22 cellular contexts compared by ENCODE assay signal in the genomic region with DNA sequence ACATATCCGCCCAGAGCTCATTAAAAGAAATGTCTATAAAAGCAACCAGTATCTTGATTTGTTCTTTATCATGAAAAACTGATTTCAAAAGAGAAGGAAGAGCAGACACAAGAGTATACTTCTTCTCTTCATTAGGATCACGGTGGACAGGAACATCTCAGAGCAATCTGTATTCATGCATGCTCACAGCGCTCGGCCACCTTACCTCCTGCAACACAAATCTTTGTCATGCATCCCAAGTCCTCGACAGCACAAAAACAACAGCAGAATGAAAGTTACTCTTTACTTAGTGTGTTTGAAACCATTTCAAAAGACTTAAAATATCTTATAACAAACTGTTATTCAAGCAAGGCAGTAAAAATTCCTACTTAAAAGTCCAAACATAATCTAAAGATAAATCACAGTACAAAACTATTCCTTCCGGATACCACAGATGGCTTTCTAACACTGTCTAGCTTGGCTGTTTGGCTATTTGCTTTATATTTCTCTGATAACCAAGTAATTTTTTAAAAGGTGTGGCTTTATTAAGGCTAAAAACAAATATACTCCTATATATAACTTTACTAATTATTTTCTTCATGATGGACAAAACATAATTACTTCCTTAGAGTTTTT.
DNase-seq lines count a peak whose midpoint lies in the region; ATAC-seq and TF ChIP-seq lines count a peak whose summit lies in the region.
"Had no signal": no experiment of that assay in that cellular context is flagged by ENCODE, and none has a peak within 500 bp of the region (broad histone marks: within the 10 kb centered on the region; RNA-seq: fewer than 3 reads in every experiment).

No MANE protein-coding gene starts in this region.

- no peaks in the 10 kb centered on the region for H3K27me3 ChIP-seq in uterus
- H3K27me3 ChIP-seq: BLaER1 treated with 17β-estradiol and CSF1 and Interleukin-3, amounts not matched to agents 10 nM and 100 nM; tibial artery had no signal

- H3K36me3 ChIP-seq in uterus = no peaks in the 10 kb centered on the region
- H3K36me3 ChIP-seq: prostate gland had no signal

- H3K27ac Mint-ChIP-seq in stimulated activated naive CD8-positive, alpha-beta T cell treated with anti-CD3 and anti-CD28 coated beads, Interleukin-15, Interleukin-2, amounts not matched to agents 100 ng/mL and 50 ng/mL, for 24 hours = peak overlapping the region; percentile 84
- H3K27ac Mint-ChIP-seq in stimulated activated naive CD8-positive, alpha-beta T cell treated with anti-CD3 and anti-CD28 coated beads, Interleukin-15, amount 100 ng/mL, for 72 hours = peak overlapping the region in 1 of 2 donors; percentile 92
- H3K27ac Mint-ChIP-seq in activated T-helper 17 cell treated with anti-CD3 and anti-CD28 coated beads, Interleukin-2, amount 50 U/mL, for 72 hours = no peak overlapping the region
- H3K27ac Mint-ChIP-seq: naive B cell; T-helper 1 cell treated with Interleukin-12 subunit alpha and Interleukin-12 subunit beta and Interleukin-4 antibody, amounts not matched to agents 30 μg/mL and 1 μg/mL, for 36 hours had no signal

- TF ChIP-seq CTCF in fibroblast of villous mesenchyme (IDR thresholded peaks at IDR 0.05; ENCODE audit: insufficient read depth, low read depth, low read length) (no peak), coronary artery (IDR thresholded peaks at IDR 0.05) (no peak), uterus (IDR thresholded peaks at IDR 0.05) (no peak)

- H3K9me3 ChIP-seq in uterus = no peaks in the 10 kb centered on the region
- H3K9me3 ChIP-seq: left ventricle myocardium inferior, prostate gland, tibial artery had no signal

- H3K27ac ChIP-seq in coronary artery = no peak overlapping the region
- H3K27ac ChIP-seq in uterus = no peak overlapping the region
- H3K27ac ChIP-seq: BLaER1 treated with 17β-estradiol and CSF1 and Interleukin-3, amounts not matched to agents 10 nM and 100 nM; left ventricle myocardium inferior; prostate gland; SK-N-MC; tibial artery had no signal

- no peak for TF ChIP-seq POLR2A in uterus (IDR thresholded peaks at IDR 0.05)

- no peak overlapping the region for H3K4me3 ChIP-seq in fibroblast of villous mesenchyme (ENCODE audit: low read depth, low read length)
- H3K4me3 ChIP-seq in coronary artery = no peak overlapping the region
- H3K4me3 ChIP-seq in uterus = no peak overlapping the region
- H3K4me3 ChIP-seq: BLaER1 treated with 17β-estradiol and CSF1 and Interleukin-3, amounts not matched to agents 10 nM and 100 nM; left ventricle myocardium inferior; prostate gland; SK-N-MC; tibial artery had no signal

- H3K4me1 Mint-ChIP-seq in stimulated activated naive CD8-positive, alpha-beta T cell treated with anti-CD3 and anti-CD28 coated beads, Interleukin-15, Interleukin-2, amounts not matched to agents 100 ng/mL and 50 ng/mL, for 24 hours (ENCODE audit: low read depth) = peaks cover 80% of the 10 kb centered on the region
- peaks cover 65% of the 10 kb centered on the region for H3K4me1 Mint-ChIP-seq in stimulated activated naive CD8-positive, alpha-beta T cell treated with anti-CD3 and anti-CD28 coated beads, Interleukin-15, amount 100 ng/mL, for 72 hours
- H3K4me1 Mint-ChIP-seq in activated T-helper 17 cell treated with anti-CD3 and anti-CD28 coated beads, Interleukin-2, amount 50 U/mL, for 72 hours = peaks cover 12% of the 10 kb centered on the region

- H3K4me1 ChIP-seq in uterus = no peaks in the 10 kb centered on the region
- H3K4me1 ChIP-seq: prostate gland had no signal

- intact Hi-C loops in uterus (cut with DNase I; ENCODE audit: low total_unique reads) = no loop called here

- DNase-seq in stimulated activated naive CD8-positive, alpha-beta T cell treated with anti-CD3 and anti-CD28 coated beads, Interleukin-15, amount 100 ng/mL, for 72 hours = no peak
- DNase-seq in fibroblast of villous mesenchyme (ENCODE audit: low read depth) (peak; percentile 35), coronary artery (ENCODE audit: low spot score) (no peak), uterus (no peak)
- DNase-seq: ACHN; activated T-cell treated with anti-CD3 and anti-CD28 coated beads, Interleukin-2, amount 50 U/mL, for 1 hour; central memory CD4-positive, alpha-beta T cell; dermis blood vessel endothelial cell; islet precursor cell; left ventricle myocardium inferior; naive B cell; NCI-H446; RPMI8226; tibial artery had no signal

- ATAC-seq in stimulated activated naive CD8-positive, alpha-beta T cell treated with anti-CD3 and anti-CD28 coated beads, Interleukin-15, amount 100 ng/mL, for 72 hours = no peak
- ATAC-seq in activated T-helper 17 cell treated with anti-CD3 and anti-CD28 coated beads, Interleukin-2, amount 50 U/mL, for 72 hours (replicated peaks) = no peak
- ATAC-seq in HG03354 (IDR thresholded peaks at IDR 0.05; ENCODE audit: poor library complexity, severe bottlenecking, unreplicated experiment) = no peak
- ATAC-seq: sciatic nerve had no signal

- H3K9me3 Mint-ChIP-seq in stimulated activated naive CD8-positive, alpha-beta T cell treated with anti-CD3 and anti-CD28 coated beads, Interleukin-15, Interleukin-2, amounts not matched to agents 100 ng/mL and 50 ng/mL, for 24 hours = peaks cover 12% of the 10 kb centered on the region
- H3K9me3 Mint-ChIP-seq in stimulated activated naive CD8-positive, alpha-beta T cell treated with anti-CD3 and anti-CD28 coated beads, Interleukin-15, amount 100 ng/mL, for 72 hours = peaks cover 8% of the 10 kb centered on the region in 2 donors
- H3K9me3 Mint-ChIP-seq in activated T-helper 17 cell treated with anti-CD3 and anti-CD28 coated beads, Interleukin-2, amount 50 U/mL, for 72 hours = no peaks in the 10 kb centered on the region
- H3K9me3 Mint-ChIP-seq: T-helper 1 cell treated with Interleukin-12 subunit alpha and Interleukin-12 subunit beta and Interleukin-4 antibody, amounts not matched to agents 30 μg/mL and 1 μg/mL, for 36 hours had no signal

- peaks cover 84% of the 10 kb centered on the region for H3K36me3 Mint-ChIP-seq in stimulated activated naive CD8-positive, alpha-beta T cell treated with anti-CD3 and anti-CD28 coated beads, Interleukin-15, Interleukin-2, amounts not matched to agents 100 ng/mL and 50 ng/mL, for 24 hours (ENCODE audit: low read depth)
- peaks cover 89% of the 10 kb centered on the region for H3K36me3 Mint-ChIP-seq in activated T-helper 17 cell treated with anti-CD3 and anti-CD28 coated beads, Interleukin-2, amount 50 U/mL, for 72 hours (ENCODE audit: low read depth)

- H3K27me3 Mint-ChIP-seq in stimulated activated naive CD8-positive, alpha-beta T cell treated with anti-CD3 and anti-CD28 coated beads, Interleukin-15, Interleukin-2, amounts not matched to agents 100 ng/mL and 50 ng/mL, for 24 hours = no peaks in the 10 kb centered on the region
- H3K27me3 Mint-ChIP-seq in stimulated activated naive CD8-positive, alpha-beta T cell treated with anti-CD3 and anti-CD28 coated beads, Interleukin-15, amount 100 ng/mL, for 72 hours = no peaks in the 10 kb centered on the region
- no peaks in the 10 kb centered on the region for H3K27me3 Mint-ChIP-seq in activated T-helper 17 cell treated with anti-CD3 and anti-CD28 coated beads, Interleukin-2, amount 50 U/mL, for 72 hours
- H3K27me3 Mint-ChIP-seq: naive B cell had no signal

- peak overlapping the region; percentile 69 for H3K4me3 Mint-ChIP-seq in stimulated activated naive CD8-positive, alpha-beta T cell treated with anti-CD3 and anti-CD28 coated beads, Interleukin-15, Interleukin-2, amounts not matched to agents 100 ng/mL and 50 ng/mL, for 24 hours
- no peak overlapping the region for H3K4me3 Mint-ChIP-seq in stimulated activated naive CD8-positive, alpha-beta T cell treated with anti-CD3 and anti-CD28 coated beads, Interleukin-15, amount 100 ng/mL, for 72 hours
- H3K4me3 Mint-ChIP-seq in activated T-helper 17 cell treated with anti-CD3 and anti-CD28 coated beads, Interleukin-2, amount 50 U/mL, for 72 hours = peak overlapping the region; percentile 34
- H3K4me3 Mint-ChIP-seq: naive B cell; T-helper 1 cell treated with Interleukin-12 subunit alpha and Interleukin-12 subunit beta and Interleukin-4 antibody, amounts not matched to agents 30 μg/mL and 1 μg/mL, for 36 hours had no signal

Comparison
In these comparisons a context has a peak if more than half of its experiments do, and no peak if none do; other contexts are left out.
1. H3K4me3 Mint-ChIP-seq: peak in stimulated activated naive CD8-positive, alpha-beta T cell treated with anti-CD3 and anti-CD28 coated beads, Interleukin-15, Interleukin-2, amounts not matched to agents 100 ng/mL and 50 ng/mL, for 24 hours (single experiment) and activated T-helper 17 cell treated with anti-CD3 and anti-CD28 coated beads, Interleukin-2, amount 50 U/mL, for 72 hours (single experiment); none in stimulated activated naive CD8-positive, alpha-beta T cell treated with anti-CD3 and anti-CD28 coated beads, Interleukin-15, amount 100 ng/mL, for 72 hours (0 of 2).